In the genomic region with DNA sequence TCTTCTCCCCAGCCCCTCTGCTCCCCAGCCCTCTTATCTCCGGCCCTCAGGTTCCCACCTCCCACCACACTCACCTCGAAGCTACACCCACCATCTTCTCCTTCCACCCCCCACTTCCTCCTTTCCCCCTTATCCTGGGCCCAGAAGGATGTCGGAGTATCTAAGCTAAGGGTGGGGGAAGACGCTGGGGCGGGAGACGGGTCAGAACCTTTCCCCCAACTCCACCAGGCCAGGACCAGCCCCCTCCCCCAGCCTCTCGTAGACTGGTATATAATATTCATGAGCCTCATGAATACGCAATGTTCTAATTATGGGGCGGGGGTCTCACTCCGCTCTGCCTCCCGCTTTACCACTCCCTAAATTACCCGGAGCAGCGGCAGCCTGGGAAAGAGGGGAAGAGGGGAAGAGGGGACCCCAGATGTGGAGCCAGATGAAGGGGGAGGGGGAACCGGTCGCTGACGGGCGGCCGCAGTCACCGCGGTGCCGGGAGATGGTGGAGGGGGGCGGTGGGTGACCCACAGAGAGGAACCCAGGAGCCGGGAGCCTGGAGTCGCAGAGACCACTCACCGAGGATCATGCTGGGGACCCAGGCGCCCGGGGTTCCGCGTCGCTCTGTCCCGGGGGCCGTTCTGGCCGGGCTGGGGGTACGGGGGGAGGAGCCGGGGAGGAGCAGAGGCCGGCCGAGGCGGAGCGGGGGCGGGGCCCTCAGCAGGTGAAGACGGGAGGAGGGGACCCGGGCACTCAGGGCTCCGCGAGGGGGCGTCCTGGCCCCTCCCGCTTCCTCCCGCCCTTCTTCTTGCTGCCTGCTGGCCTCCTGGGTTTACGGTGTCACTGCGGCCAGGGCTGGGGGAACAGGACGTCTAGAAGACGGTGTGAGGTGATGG, we compare ENCODE assay signal across 2 cellular contexts.
TF ChIP-seq lines count a peak whose summit lies in the region.

No MANE protein-coding gene starts in this region.

TF ChIP-seq in A549, 52 proteins besides CTCF, POLR2A, EP300 and RAD21:
- TF ChIP-seq HOXB5 (CRISPR knock-in tag; IDR thresholded peaks at IDR 0.05) (no peak), FOXS1 (CRISPR knock-in tag; IDR thresholded peaks at IDR 0.05) (no peak), FOSB (CRISPR knock-in tag; IDR thresholded peaks at IDR 0.05) (no peak), RARB (CRISPR knock-in tag; IDR thresholded peaks at IDR 0.05) (no peak), TP53 (CRISPR knock-in tag; IDR thresholded peaks at IDR 0.05) (no peak), PHF8 (IDR thresholded peaks at IDR 0.05; ENCODE audit: borderline replicate concordance, low read depth) (no peak), KDM1A (IDR thresholded peaks at IDR 0.05; ENCODE audit: low read depth) (no peak), NR3C1 (IDR thresholded peaks at IDR 0.05) (no peak), MAZ (IDR thresholded peaks at IDR 0.05; ENCODE audit: borderline replicate concordance, low read depth, low read length) (no peak)

TF ChIP-seq in H1, 55 proteins besides CTCF, POLR2A, EP300 and RAD21:
- TF ChIP-seq PHF8 (conservative IDR thresholded peaks at IDR 0.05; ENCODE audit: low read depth, low read length), result 0 out of 2 replicates have a peak, but pooled peaks have one; percentile 30
- TF ChIP-seq GTF2F1 (IDR thresholded peaks at IDR 0.05; ENCODE audit: borderline replicate concordance, low read depth, low read length), result no peak
- no peak for TF ChIP-seq POLR2AphosphoS5 (IDR thresholded peaks at IDR 0.05; ENCODE audit: low read depth, low read length)
- no peak for TF ChIP-seq SIRT6 (IDR thresholded peaks at IDR 0.05; ENCODE audit: low read length)
- TF ChIP-seq SIX5 (IDR thresholded peaks at IDR 0.05; ENCODE audit: low read depth, low read length), result no peak
- TF ChIP-seq KDM4A (IDR thresholded peaks at IDR 0.05; ENCODE audit: low read depth, low read length, severe bottlenecking), result peak; percentile 63
- no peak for TF ChIP-seq RXRA (IDR thresholded peaks at IDR 0.05; ENCODE audit: insufficient read depth, low read depth, low read length)
- TF ChIP-seq, protein P1, sequence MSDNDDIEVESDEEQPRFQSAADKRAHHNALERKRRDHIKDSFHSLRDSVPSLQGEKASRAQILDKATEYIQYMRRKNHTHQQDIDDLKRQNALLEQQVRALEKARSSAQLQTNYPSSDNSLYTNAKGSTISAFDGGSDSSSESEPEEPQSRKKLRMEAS (IDR thresholded peaks at IDR 0.05), result peak; percentile 26; the same call in 1 of the 2 replicates
- TF ChIP-seq TBP (IDR thresholded peaks at IDR 0.05; ENCODE audit: low read depth, low read length), result no peak
- TF ChIP-seq SP1 (IDR thresholded peaks at IDR 0.05; ENCODE audit: low read depth, low read length), result peak; percentile 39; the same call in 1 of the 2 replicates
- peak; percentile 71 for TF ChIP-seq ASH2L (IDR thresholded peaks at IDR 0.05; ENCODE audit: low read length)
- peak; percentile 81; the same call in 1 of the 2 replicates for TF ChIP-seq EGR1 (IDR thresholded peaks at IDR 0.05; ENCODE audit: borderline replicate concordance, low read depth, low read length)
- 0 out of 2 replicates have a peak, but pooled peaks have one; percentile 21 for TF ChIP-seq TCF12 (IDR thresholded peaks at IDR 0.05; ENCODE audit: low read depth, low read length)
- TF ChIP-seq JUN (IDR thresholded peaks at IDR 0.05; ENCODE audit: low read depth, low read length), result no peak
- no peak for TF ChIP-seq SP2 (IDR thresholded peaks at IDR 0.05; ENCODE audit: low read length)
- TF ChIP-seq RBBP5 (IDR thresholded peaks at IDR 0.05; ENCODE audit: borderline replicate concordance, low read depth, low read length), result no peak
- TF ChIP-seq KDM1A (IDR thresholded peaks at IDR 0.05; ENCODE audit: borderline replicate concordance, low read length), result 0 out of 2 replicates have a peak, but pooled peaks have one; percentile 46
